Comparison of ENCODE assay signal across 26 cellular contexts in genomic region chr3:68032219-68032618, GRCh38.
"Had no signal": no experiment of that assay in that cellular context is flagged by ENCODE, and none has a peak within 500 bp of the region (broad histone marks: within the 10 kb centered on the region; RNA-seq: fewer than 3 reads in every experiment).

No MANE protein-coding gene starts in this region.

- H2AFZ ChIP-seq: hepatocyte had no signal

- H3K9me3 Mint-ChIP-seq: mesothelial cell of epicardium had no signal

- FAIRE-seq: colon, endothelial cell of umbilical vein, frontal cortex, kidney had no signal

- H3K4me3 Mint-ChIP-seq: immature natural killer cell, mesothelial cell of epicardium, naive B cell had no signal

- H3K4me1 ChIP-seq: esophagus muscularis mucosa, foreskin keratinocyte, gastroesophageal sphincter, heart left ventricle, left lung, lower lobe of right lung had no signal

- H3K36me3 ChIP-seq: esophagus muscularis mucosa, gastroesophageal sphincter, heart left ventricle, left lung, lower lobe of right lung had no signal

- DNase-seq: dermis blood vessel endothelial cell; dorsolateral prefrontal cortex; effector CD4-positive, alpha-beta T cell; effector memory CD4-positive, alpha-beta T cell; foreskin keratinocyte; heart left ventricle; hypothalamus; immature natural killer cell; islet precursor cell; kidney; kidney glomerular epithelial cell; left colon; left lung; left ventricle myocardium superior; lower lobe of right lung; mesenchymal stem cell; mucosa of descending colon; naive B cell had no signal

- H3K79me2 ChIP-seq: hepatocyte had no signal

- H3K4me1 Mint-ChIP-seq: immature natural killer cell, mesothelial cell of epicardium, naive B cell had no signal

- H3K27me3 ChIP-seq: dorsolateral prefrontal cortex, esophagus muscularis mucosa, foreskin keratinocyte, gastroesophageal sphincter, heart left ventricle, hepatocyte, left lung had no signal

- H3K36me3 Mint-ChIP-seq: immature natural killer cell, mesothelial cell of epicardium, naive B cell had no signal

- H3K27ac Mint-ChIP-seq: immature natural killer cell, mesothelial cell of epicardium, naive B cell had no signal

- H3K27ac ChIP-seq: dorsolateral prefrontal cortex, esophagus muscularis mucosa, foreskin keratinocyte, gastroesophageal sphincter, heart left ventricle, hepatocyte, left lung, lower lobe of right lung had no signal

- H3K4me2 ChIP-seq: hepatocyte had no signal

- ATAC-seq: foreskin keratinocyte, gastroesophageal sphincter, heart left ventricle, left colon, left lung, left ventricle myocardium superior, lower lobe of right lung, mucosa of descending colon had no signal

- H3K9me3 ChIP-seq: esophagus muscularis mucosa, gastroesophageal sphincter, heart left ventricle, left lung, lower lobe of right lung, mucosa of descending colon had no signal

- H3K4me3 ChIP-seq: coronary artery, dorsolateral prefrontal cortex, esophagus muscularis mucosa, gastroesophageal sphincter, heart left ventricle, hepatocyte, left lung, lower lobe of right lung, mucosa of descending colon had no signal
